ENCODE assay signal across 11 cellular contexts in the genomic region with DNA sequence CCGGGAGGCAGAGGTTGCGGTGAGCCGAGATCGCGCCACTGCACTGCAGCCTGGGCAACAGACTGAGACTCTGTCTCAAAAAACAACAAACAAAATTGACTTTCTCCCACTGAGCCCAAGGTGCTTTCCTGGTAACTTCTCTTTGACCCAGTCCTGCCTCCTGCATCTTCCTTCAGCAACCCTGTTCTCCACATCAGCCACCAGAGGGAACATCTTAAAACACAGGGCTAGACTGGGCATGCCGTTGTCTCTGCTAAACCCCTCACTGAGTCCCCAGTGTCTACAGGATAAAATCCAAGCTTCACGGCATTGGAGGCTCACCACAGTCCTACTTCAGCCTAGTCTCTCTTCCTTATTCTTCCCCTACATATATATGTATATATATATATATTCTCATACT. TPM values are rescaled to one million over a fixed set of nuclear protein-coding genes. Genes with fewer than 3 reads are reported as not detected.
DNase-seq lines count a peak whose midpoint lies in the region; ATAC-seq, FAIRE-seq and TF ChIP-seq lines count a peak whose summit lies in the region.
"Had no signal": no experiment of that assay in that cellular context is flagged by ENCODE, and none has a peak within 500 bp of the region (broad histone marks: within the 10 kb centered on the region; RNA-seq: fewer than 3 reads in every experiment).

No MANE protein-coding gene starts in this region.

- DNase-seq in NCI-H1694 treated with DMSO at 0.1 percent for 48 hours (lab: John Stamatoyannopoulos, UW), result peak; percentile 29
- DNase-seq in NCI-H1694 (lab: John Stamatoyannopoulos, UW), result no peak
- DNase-seq in LNCaP clone FGC (ENCODE audit: low read depth), result no peak
- no peak for DNase-seq in brain microvascular endothelial cell
- DNase-seq in neural progenitor cell (ENCODE audit: low spot score), result peak; percentile 31
- DNase-seq in pancreas, result no peak
- DNase-seq in caudate nucleus (lab: John Stamatoyannopoulos, UW), result no peak
- no peak for DNase-seq in nucleus accumbens (lab: John Stamatoyannopoulos, UW)
- DNase-seq: cortex of kidney, NCI-H1436 treated with DMSO at 0.1 percent for 48 hours had no signal

- no peak overlapping the region for H3K9ac ChIP-seq in neural progenitor cell

- intact Hi-C loops in pancreas (cut with DNase I), result loop anchor here in 1 of 3 donors (10.0 kb wide), 1 partner anchor 204 kb away; no protein-coding TSS in a partner anchor

- TF ChIP-seq CTCF in LNCaP clone FGC (IDR thresholded peaks at IDR 0.05; ENCODE audit: control insufficient read depth, extremely low read depth, insufficient read depth) (peak; percentile 29; the same call in 1 of the 2 replicates), brain microvascular endothelial cell (IDR thresholded peaks at IDR 0.05; ENCODE audit: low read depth, low read length, missing control alignments) (peak; percentile 50), neural progenitor cell (IDR thresholded peaks at IDR 0.05) (peak; percentile 36), pancreas (IDR thresholded peaks at IDR 0.05) (no peak)

- no peak overlapping the region for H3K27ac Mint-ChIP-seq in neural progenitor cell
- H3K27ac Mint-ChIP-seq: T-helper 1 cell treated with Interleukin-12 subunit alpha and Interleukin-12 subunit beta and Interleukin-4 antibody, amounts not matched to agents 30 μg/mL and 1 μg/mL, for 36 hours had no signal

- in situ Hi-C loops in brain microvascular endothelial cell (cut with HindIII; ENCODE audit: low pct_ligation_motif_present, low sequenced_read_pairs), result no loop called here

- no peaks in the 10 kb centered on the region for H3K36me3 Mint-ChIP-seq in neural progenitor cell

- H3K4me3 ChIP-seq in LNCaP clone FGC (ENCODE audit: low read depth, low read length), result no peak overlapping the region
- no peak overlapping the region for H3K4me3 ChIP-seq in brain microvascular endothelial cell (ENCODE audit: low read depth, low read length)
- H3K4me3 ChIP-seq in neural progenitor cell, result no peak overlapping the region
- no peak overlapping the region for H3K4me3 ChIP-seq in pancreas

- H3K4me3 Mint-ChIP-seq in neural progenitor cell, result no peak overlapping the region
- H3K4me3 Mint-ChIP-seq: T-helper 1 cell treated with Interleukin-12 subunit alpha and Interleukin-12 subunit beta and Interleukin-4 antibody, amounts not matched to agents 30 μg/mL and 1 μg/mL, for 36 hours had no signal

- no peaks in the 10 kb centered on the region for H3K9me3 Mint-ChIP-seq in neural progenitor cell
- H3K9me3 Mint-ChIP-seq: T-helper 1 cell treated with Interleukin-12 subunit alpha and Interleukin-12 subunit beta and Interleukin-4 antibody, amounts not matched to agents 30 μg/mL and 1 μg/mL, for 36 hours had no signal

- no peaks in the 10 kb centered on the region for H3K9me3 ChIP-seq in neural progenitor cell (ENCODE audit: low read depth)
- H3K9me3 ChIP-seq in pancreas, result no peaks in the 10 kb centered on the region

- no peaks in the 10 kb centered on the region for H3F3A ChIP-seq in neural progenitor cell (ENCODE audit: low read depth)

- H3K27ac ChIP-seq in brain microvascular endothelial cell, result no peak overlapping the region
- H3K27ac ChIP-seq in neural progenitor cell, result no peak overlapping the region
- no peak overlapping the region for H3K27ac ChIP-seq in pancreas
- no peak overlapping the region for H3K27ac ChIP-seq in caudate nucleus (ENCODE audit: low read depth, low read length)

- peaks cover 7% of the 10 kb centered on the region for H3K4me1 ChIP-seq in neural progenitor cell
- H3K4me1 ChIP-seq in pancreas, result no peaks in the 10 kb centered on the region

- H3K27me3 Mint-ChIP-seq in neural progenitor cell (ENCODE audit: insufficient read depth, low read depth), result peaks cover 12% of the 10 kb centered on the region

- no peak overlapping the region for H3K4me2 ChIP-seq in neural progenitor cell

- H3K36me3 ChIP-seq in brain microvascular endothelial cell (replicated peaks), result no peaks in the 10 kb centered on the region
- H3K36me3 ChIP-seq in neural progenitor cell, result no peaks in the 10 kb centered on the region
- H3K36me3 ChIP-seq in pancreas, result no peaks in the 10 kb centered on the region

- H4K20me1 ChIP-seq in neural progenitor cell (ENCODE audit: low read depth), result no peaks in the 10 kb centered on the region

- peak overlapping the region; percentile 34 for H2AFZ ChIP-seq in neural progenitor cell (replicated peaks)

- FAIRE-seq in pancreas (lab: Jason Lieb, UNC), result no peak

- peaks cover 2% of the 10 kb centered on the region for H3K27me3 ChIP-seq in brain microvascular endothelial cell (replicated peaks)
- H3K27me3 ChIP-seq in neural progenitor cell, result no peaks in the 10 kb centered on the region
- H3K27me3 ChIP-seq in pancreas, result no peaks in the 10 kb centered on the region

- peaks cover 14% of the 10 kb centered on the region for H3K4me1 Mint-ChIP-seq in neural progenitor cell

- ATAC-seq in pancreas, result no peak

- H3K79me2 ChIP-seq in neural progenitor cell (ENCODE audit: low read depth), result no peaks in the 10 kb centered on the region

- WGBS in pancreas, 2 donors, result 43 to 65% methylated on average over 7 of the region's 7 CpGs

RNA-seq across cellular contexts. Expression of a gene that starts 39.8 kb away (rescaled TPM):
- total RNA-seq in neural progenitor cell (ENCODE audit: low replicate concordance), result not detected in 2 replicates
- under 1 TPM; 0.05 to 0.94 (median 0.26) TPM for total RNA-seq in pancreas
- polyA plus RNA-seq in pancreas, result under 1 TPM; 0.61 to 0.76 TPM

Comparison
In these comparisons a context has a peak if more than half of its experiments do, and no peak if none do; other contexts are left out.
1. DNase-seq: peak in NCI-H1694 treated with DMSO at 0.1 percent for 48 hours (single experiment) and neural progenitor cell (single experiment); none in NCI-H1694 (single experiment), LNCaP clone FGC (single experiment), brain microvascular endothelial cell (single experiment), pancreas (0 of 6), caudate nucleus (0 of 61) and nucleus accumbens (0 of 56).
2. CTCF ChIP-seq: peak in LNCaP clone FGC (single experiment), brain microvascular endothelial cell (single experiment) and neural progenitor cell (single experiment); none in pancreas (0 of 4).